In the genomic region with DNA sequence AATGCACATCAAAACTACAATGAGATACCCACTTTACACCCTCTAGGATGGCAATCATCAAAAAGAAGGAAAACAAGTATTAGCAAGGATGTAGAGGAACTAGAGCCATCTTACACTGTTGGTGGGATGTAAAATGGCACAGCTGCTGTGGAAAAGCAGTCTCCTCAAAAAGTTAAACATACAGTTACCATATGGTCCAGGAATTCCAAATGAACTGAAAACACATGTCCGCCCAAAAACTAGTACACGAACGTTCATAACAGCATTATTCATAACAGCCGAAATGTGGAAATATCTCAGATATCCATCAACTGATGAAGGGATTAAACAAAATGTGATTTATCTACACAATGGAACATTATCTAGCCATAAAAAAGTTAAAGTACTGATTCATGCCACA, we compare ENCODE assay signal across 30 cellular contexts.
"Had no signal": no experiment of that assay in that cellular context is flagged by ENCODE, and none has a peak within 500 bp of the region (broad histone marks: within the 10 kb centered on the region; RNA-seq: fewer than 3 reads in every experiment).

No MANE protein-coding gene starts in this region.

- ATAC-seq: left colon; left lung; lower lobe of right lung; natural killer cell; psoas muscle; right lobe of liver; stimulated activated memory B cell treated with anti-CD40 and anti-IgM and Interleukin-4, amounts not matched to agents 10 μg/mL and 1 μg/mL and 100 μg/mL, for 72 hours; stimulated activated naive CD8-positive, alpha-beta T cell treated with anti-CD3 and anti-CD28 coated beads, Interleukin-15, amount 100 ng/mL, for 72 hours had no signal

- FAIRE-seq: islet of Langerhans, kidney had no signal

- H3K4me3 ChIP-seq: left lung, lower lobe of right lung, neural progenitor cell, psoas muscle, right atrium auricular region, right lobe of liver, smooth muscle cell, tibial nerve, upper lobe of left lung had no signal

- H3K27me3 ChIP-seq: left lung, neural progenitor cell, neutrophil, right atrium auricular region, right lobe of liver, tibial nerve, upper lobe of left lung had no signal

- DNase-seq: hypothalamus; immature natural killer cell; left colon; lower lobe of right lung; mammary epithelial cell; mesenchymal stem cell; naive B cell; natural killer cell; nephron progenitor cell; occipital lobe; psoas muscle; right lobe of liver; stimulated activated CD4-positive, alpha-beta T cell treated with anti-CD3 and anti-CD28 coated beads, Interleukin-1b, Interleukin-23, amount 100 ng/mL, for 48 hours; stimulated activated CD4-positive, alpha-beta T cell treated with anti-CD3 and anti-CD28 coated beads, Interleukin-2, amount 100 ng/mL, for 48 hours; stimulated activated CD4-positive, alpha-beta T cell treated with anti-CD3 and anti-CD28 coated beads, Interleukin-4, amount 100 ng/mL, for 4 hours; stimulated activated CD8-positive, alpha-beta memory T cell treated with anti-CD3 and anti-CD28 coated beads, Interleukin-4, amount 100 ng/mL, for 48 hours; stimulated activated naive CD4-positive, alpha-beta T cell treated with Interleukin-2 at 50 U/mL for 16 hours; stimulated activated naive CD8-positive, alpha-beta T cell treated with anti-CD3 and anti-CD28 coated beads, Interleukin-15, amount 100 ng/mL, for 72 hours; substantia nigra; upper lobe of left lung had no signal

- H3K4me1 ChIP-seq: left lung, lower lobe of right lung, neural progenitor cell, parathyroid adenoma, psoas muscle, right atrium auricular region, right lobe of liver, tibial nerve, upper lobe of left lung had no signal

- H3K9me3 ChIP-seq: left lung, lower lobe of right lung, neutrophil, psoas muscle, right atrium auricular region, right lobe of liver, tibial nerve, upper lobe of left lung had no signal

- H3K27ac ChIP-seq: left lung, lower lobe of right lung, neural progenitor cell, neutrophil, parathyroid adenoma, psoas muscle, right atrium auricular region, right lobe of liver, tibial nerve, upper lobe of left lung had no signal

- H3K36me3 ChIP-seq: left lung, lower lobe of right lung, neural progenitor cell, neutrophil, right atrium auricular region, right lobe of liver, tibial nerve, upper lobe of left lung had no signal
